ENCODE assay signal across 8 cellular contexts in genomic region chr1:11935040-11935378, GRCh38. TPM values are rescaled to one million over a fixed set of nuclear protein-coding genes. Genes with fewer than 3 reads are reported as not detected.
DNase-seq lines count a peak whose midpoint lies in the region; ATAC-seq, FAIRE-seq and TF ChIP-seq lines count a peak whose summit lies in the region.

No MANE protein-coding gene starts in this region.

- H3K27me3 ChIP-seq in GM23338 (ENCODE audit: insufficient read depth) = no peaks in the 10 kb centered on the region
- no peaks in the 10 kb centered on the region for H3K27me3 ChIP-seq in hepatocyte

- WGBS in hepatocyte (ENCODE audit: low lambda C conversion rate, missing lambda C conversion rate) = 31% methylated on average over 3 of the region's 3 CpGs

- H3K36me3 ChIP-seq in GM23338 (ENCODE audit: insufficient read depth) (no peaks in the 10 kb centered on the region; the same call in 1 of the 2 replicates), hepatocyte (replicated peaks; ENCODE audit: insufficient read depth, low read depth) (no peaks in the 10 kb centered on the region)

- peaks cover 15% of the 10 kb centered on the region for H3K4me1 Mint-ChIP-seq in GM23338
- peaks cover 7% of the 10 kb centered on the region for H3K4me1 Mint-ChIP-seq in stimulated activated effector memory CD8-positive, alpha-beta T cell treated with anti-CD3 and anti-CD28 coated beads, Interleukin-12 subunit alpha, Interleukin-12 subunit beta, amount 100 ng/mL, for 72 hours

- H3K79me2 ChIP-seq in GM23338 (replicated peaks; ENCODE audit: insufficient read depth) (0 out of 2 replicates have a peak, but pooled peaks cover 4% of the 10 kb centered on the region), hepatocyte (peaks cover 17% of the 10 kb centered on the region)

- peaks cover 4% of the 10 kb centered on the region; the same call in 1 of the 2 replicates for H3F3A ChIP-seq in GM23338 (replicated peaks; ENCODE audit: low read depth)

- no peak overlapping the region for H3K27ac Mint-ChIP-seq in GM23338
- no peak overlapping the region for H3K27ac Mint-ChIP-seq in stimulated activated effector memory CD8-positive, alpha-beta T cell treated with anti-CD3 and anti-CD28 coated beads, Interleukin-12 subunit alpha, Interleukin-12 subunit beta, amount 100 ng/mL, for 72 hours

- H3K36me3 Mint-ChIP-seq in GM23338 (ENCODE audit: low read depth) = 0 out of 3 replicates have a peak, but pooled peaks cover 2% of the 10 kb centered on the region
- H3K36me3 Mint-ChIP-seq in stimulated activated effector memory CD8-positive, alpha-beta T cell treated with anti-CD3 and anti-CD28 coated beads, Interleukin-12 subunit alpha, Interleukin-12 subunit beta, amount 100 ng/mL, for 72 hours = no peaks in the 10 kb centered on the region

- no peak for ATAC-seq in GM23338
- no peak for ATAC-seq in stimulated activated effector memory CD8-positive, alpha-beta T cell treated with anti-CD3 and anti-CD28 coated beads, Interleukin-12 subunit alpha, Interleukin-12 subunit beta, amount 100 ng/mL, for 72 hours
- ATAC-seq in HG02678 (IDR thresholded peaks at IDR 0.05; ENCODE audit: unreplicated experiment) = no peak
- no peak for ATAC-seq in GM21737 (IDR thresholded peaks at IDR 0.05; ENCODE audit: unreplicated experiment)

- no peaks in the 10 kb centered on the region for H3K9me3 Mint-ChIP-seq in GM23338
- H3K9me3 Mint-ChIP-seq in stimulated activated effector memory CD8-positive, alpha-beta T cell treated with anti-CD3 and anti-CD28 coated beads, Interleukin-12 subunit alpha, Interleukin-12 subunit beta, amount 100 ng/mL, for 72 hours = no peaks in the 10 kb centered on the region

- H3K4me3 ChIP-seq in GM23338 (peak overlapping the region; percentile 64), hepatocyte (peak overlapping the region; percentile 73)

- peak overlapping the region; percentile 75 for H3K4me3 Mint-ChIP-seq in GM23338
- H3K4me3 Mint-ChIP-seq in stimulated activated effector memory CD8-positive, alpha-beta T cell treated with anti-CD3 and anti-CD28 coated beads, Interleukin-12 subunit alpha, Interleukin-12 subunit beta, amount 100 ng/mL, for 72 hours = peak overlapping the region; percentile 68

- H3K4me2 ChIP-seq in GM23338 (peak overlapping the region; percentile 86), hepatocyte (peak overlapping the region; percentile 87)

- no peak for TF ChIP-seq POLR2A in GM12891 (IDR thresholded peaks at IDR 0.05; ENCODE audit: low read depth, low read length)

- H2AFZ ChIP-seq in GM23338 = peak overlapping the region; percentile 94
- peak overlapping the region; percentile 94 for H2AFZ ChIP-seq in hepatocyte

- H3K27ac ChIP-seq in GM23338 (ENCODE audit: low read depth) (peak overlapping the region; percentile 90; the same call in 1 of the 2 replicates), VCaP (peak overlapping the region; percentile 82), hepatocyte (peak overlapping the region; percentile 89)

- H3K4me1 ChIP-seq in GM23338 (ENCODE audit: insufficient read depth) (peaks cover 11% of the 10 kb centered on the region; the same call in 1 of the 2 replicates), hepatocyte (ENCODE audit: insufficient read depth) (peaks cover 7% of the 10 kb centered on the region)

- DNase-seq in GM23338 (ENCODE audit: low spot score) = no peak
- DNase-seq in hepatocyte (ENCODE audit: low spot score) = no peak
- no peak for DNase-seq in stimulated activated effector memory CD8-positive, alpha-beta T cell treated with anti-CD3 and anti-CD28 coated beads, Interleukin-12 subunit alpha, Interleukin-12 subunit beta, amount 100 ng/mL, for 72 hours (ENCODE audit: low spot score in 2 of 2)
- DNase-seq in GM12891 (ENCODE audit: insufficient read length, low spot score) = no peak
- DNase-seq in NCI-H1436 treated with DMSO at 0.1 percent for 48 hours (lab: John Stamatoyannopoulos, UW) = no peak

- TF ChIP-seq CTCF in GM23338 (conservative IDR thresholded peaks at IDR 0.05; ENCODE audit: low read depth in 2 of 2) (no peak), VCaP (conservative IDR thresholded peaks at IDR 0.05) (no peak), hepatocyte (IDR thresholded peaks at IDR 0.05; ENCODE audit: poor library complexity) (no peak)

- H4K20me1 ChIP-seq in GM23338 (replicated peaks; ENCODE audit: insufficient read depth) (no peaks in the 10 kb centered on the region), hepatocyte (ENCODE audit: insufficient read depth, poor library complexity, severe bottlenecking) (no peaks in the 10 kb centered on the region)

- FAIRE-seq in GM12891 (lab: Jason Lieb, UNC) = no peak

- H3K27me3 Mint-ChIP-seq in GM23338 (ENCODE audit: insufficient read depth, low read depth, poor library complexity) = peaks cover 16% of the 10 kb centered on the region

- H3K9me3 ChIP-seq in hepatocyte (ENCODE audit: low read depth) = no peaks in the 10 kb centered on the region

- H3K9me2 ChIP-seq in GM23338 (ENCODE audit: insufficient read depth) (no peaks in the 10 kb centered on the region), hepatocyte (replicated peaks; ENCODE audit: insufficient read depth) (no peaks in the 10 kb centered on the region)

TF ChIP-seq in GM23338, 12 proteins besides CTCF, POLR2A, EP300 and RAD21 (continues in another document):
- no peak for TF ChIP-seq ZNF114 (CRISPR knock-in tag; IDR thresholded peaks at IDR 0.05)
- no peak for TF ChIP-seq ZNF331 (CRISPR knock-in tag; IDR thresholded peaks at IDR 0.05; ENCODE audit: low read depth)
- no peak for TF ChIP-seq REST (IDR thresholded peaks at IDR 0.05; ENCODE audit: unreplicated experiment)

TF ChIP-seq in GM12891, 5 proteins besides CTCF, POLR2A, EP300 and RAD21:
- TF ChIP-seq POU2F2 (IDR thresholded peaks at IDR 0.05; ENCODE audit: low read depth, low read length) (no peak), PAX5 (IDR thresholded peaks at IDR 0.05; ENCODE audit: insufficient read depth, low read length, severe bottlenecking) (no peak)
TF ChIP-seq in GM12891: peak in this region for 0.

RNA-seq across cellular contexts. Expression of gene PLOD1, which starts 0.5 kb away (rescaled TPM):
- total RNA-seq in GM23338 (2014; rRNA removed; shearing (Covaris generic)) = 56.3 and 62.9 TPM in 2 replicates
- polyA plus RNA-seq in GM23338 (2016; fragmentation: Nextera tagmentation; extraction: Ambion mirVana) (22.4 and 23.3 TPM in 2 replicates), hepatocyte (195 and 200 TPM in 2 replicates)
- total RNA-seq in hepatocyte = 153 and 184 TPM in 2 replicates
- 46.7 TPM for polyA plus RNA-seq in GM12891 (2012; ENCODE audit: low read depth, missing spikeins)

RNA-seq across cellular contexts. Expression of gene KIAA2013, which starts 8.8 kb away (rescaled TPM):
- 77.8 and 83.2 TPM in 2 replicates for total RNA-seq in GM23338 (2014; rRNA removed; shearing (Covaris generic))
- polyA plus RNA-seq in GM23338 (2016; fragmentation: Nextera tagmentation; extraction: Ambion mirVana) (15.7 and 19.4 TPM in 2 replicates), hepatocyte (85.1 and 85.5 TPM in 2 replicates)
- 63.6 and 73.1 TPM in 2 replicates for total RNA-seq in hepatocyte
- polyA plus RNA-seq in GM12891 (2012; ENCODE audit: low read depth, missing spikeins) = 30.4 TPM

RNA-seq across cellular contexts. Expression of gene MFN2, which starts 45.2 kb away (rescaled TPM):
- total RNA-seq in GM23338 (2014; rRNA removed; shearing (Covaris generic)) = 36.0 and 40.4 TPM in 2 replicates
- polyA plus RNA-seq in GM23338 (2016; fragmentation: Nextera tagmentation; extraction: Ambion mirVana) (15.1 and 15.4 TPM in 2 replicates), hepatocyte (35.1 and 43.1 TPM in 2 replicates)
- total RNA-seq in hepatocyte = 45.1 and 54.3 TPM in 2 replicates
- 29.8 TPM for polyA plus RNA-seq in GM12891 (2012; ENCODE audit: low read depth, missing spikeins)
